ENCODE assay signal across 21 cellular contexts in the genomic region with DNA sequence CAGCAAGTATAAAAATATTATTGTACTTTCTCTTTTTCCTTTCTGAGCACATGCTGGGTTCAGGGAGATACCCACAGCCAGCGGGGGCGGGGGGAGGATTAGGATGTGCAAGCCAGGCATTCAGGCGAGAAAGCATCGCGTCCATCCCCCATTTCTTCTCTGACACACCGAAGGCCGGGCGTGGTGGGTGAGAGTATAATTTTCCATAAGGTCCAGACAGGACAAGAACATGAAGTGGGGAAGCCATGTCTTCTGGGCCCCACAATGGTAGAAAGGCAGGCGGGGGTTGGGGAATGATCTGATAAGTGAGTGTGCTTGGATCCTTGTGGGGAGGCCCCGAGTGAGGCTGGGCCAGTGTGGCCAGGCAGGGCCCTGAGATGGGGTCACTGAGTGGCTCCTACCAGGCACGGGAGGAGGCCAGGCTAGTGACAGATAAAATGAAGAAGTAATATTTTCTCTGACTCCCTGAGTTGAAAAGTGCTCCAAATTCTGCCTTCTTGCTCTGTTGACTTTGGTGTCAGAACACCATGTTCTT. TPM values are rescaled to one million over a fixed set of nuclear protein-coding genes. Genes with fewer than 3 reads are reported as not detected.
DNase-seq lines count a peak whose midpoint lies in the region; ATAC-seq and TF ChIP-seq lines count a peak whose summit lies in the region.
"Had no signal": no experiment of that assay in that cellular context is flagged by ENCODE, and none has a peak within 500 bp of the region (broad histone marks: within the 10 kb centered on the region; RNA-seq: fewer than 3 reads in every experiment).

No MANE protein-coding gene starts in this region.

- no peak for TF ChIP-seq CTCF in activated CD8-positive, alpha-beta T cell treated with anti-CD3 and anti-CD28 coated beads for 36 hours (IDR thresholded peaks at IDR 0.05)
- no peak for TF ChIP-seq CTCF in osteoblast (IDR thresholded peaks at IDR 0.05; ENCODE audit: extremely low read depth, low read depth, low read length)

- H3K36me3 ChIP-seq in osteoblast (ENCODE audit: insufficient read depth, low read length), result no peaks in the 10 kb centered on the region
- H3K36me3 ChIP-seq: esophagus squamous epithelium, gastrocnemius medialis, Peyer's patch had no signal

- no peak overlapping the region for H3K27ac ChIP-seq in osteoblast (ENCODE audit: low read depth, low read length)
- H3K27ac ChIP-seq: gastrocnemius medialis, Peyer's patch, SK-N-MC had no signal

- CTCF ChIA-PET in activated CD8-positive, alpha-beta T cell treated with anti-CD3 and anti-CD28 coated beads for 36 hours (lab: Charles Lee), result no interaction called here
- CTCF ChIA-PET in activated CD8-positive, alpha-beta T cell treated with anti-CD3 and anti-CD28 coated beads, Interleukin-2, amount 10 ng/mL, durations not matched to agents 7 days and 5 days (lab: Charles Lee), result no interaction called here

- DNase-seq in activated CD8-positive, alpha-beta T cell treated with anti-CD3 and anti-CD28 coated beads for 36 hours, result no peak
- DNase-seq in activated CD8-positive, alpha-beta T cell treated with anti-CD3 and anti-CD28 coated beads, Interleukin-2, amount 10 ng/mL, durations not matched to agents 7 days and 5 days, result no peak
- peak; percentile 19 for DNase-seq in OCI-M1 (lab: John Stamatoyannopoulos, UW)
- DNase-seq in erythroblast (lab: John Stamatoyannopoulos, UW), result peak; percentile 23 to 33
- no peak for DNase-seq in osteoblast (ENCODE audit: insufficient read length, low spot score, missing footprints)
- DNase-seq in naive thymus-derived CD8-positive, alpha-beta T cell, result no peak
- DNase-seq in amniotic stem cell (lab: John Stamatoyannopoulos, UW), result no peak
- DNase-seq: C1 segment of cervical spinal cord; effector memory CD8-positive, alpha-beta T cell; esophagus squamous epithelium; gastrocnemius medialis; mesendoderm; NCI-H1105; NCI-H510A treated with DMSO at 0.1 percent for 48 hours; Peyer's patch had no signal

- peaks cover 7% of the 10 kb centered on the region for H3K4me1 Mint-ChIP-seq in activated CD8-positive, alpha-beta T cell treated with anti-CD3 and anti-CD28 coated beads for 36 hours (ENCODE audit: low read depth)
- peaks cover 11% of the 10 kb centered on the region for H3K4me1 Mint-ChIP-seq in activated CD8-positive, alpha-beta T cell treated with anti-CD3 and anti-CD28 coated beads, Interleukin-2, amount 10 ng/mL, durations not matched to agents 7 days and 5 days (ENCODE audit: low read depth)
- H3K4me1 Mint-ChIP-seq in naive thymus-derived CD8-positive, alpha-beta T cell, result peaks cover under 1 to 25% (median 3%) of the 10 kb centered on the region in 4 donors

- H4K20me1 ChIP-seq in osteoblast (ENCODE audit: insufficient read depth, low read length), result no peaks in the 10 kb centered on the region

- intact Hi-C loops in activated CD8-positive, alpha-beta T cell treated with anti-CD3 and anti-CD28 coated beads for 36 hours (cut with micrococcal nuclease), result no loop called here

- no peak overlapping the region for H3K4me2 ChIP-seq in osteoblast (ENCODE audit: insufficient read depth, low read length)

- ATAC-seq in activated CD8-positive, alpha-beta T cell treated with anti-CD3 and anti-CD28 coated beads for 36 hours, result no peak
- no peak for ATAC-seq in activated CD8-positive, alpha-beta T cell treated with anti-CD3 and anti-CD28 coated beads, Interleukin-2, amount 10 ng/mL, durations not matched to agents 7 days and 5 days
- no peak for ATAC-seq in naive thymus-derived CD8-positive, alpha-beta T cell
- no peak for ATAC-seq in HG03025 (IDR thresholded peaks at IDR 0.05; ENCODE audit: low FRiP score, unreplicated experiment)
- ATAC-seq: activated CD4-positive, CD25-positive, alpha-beta regulatory T cell treated with anti-CD3 and anti-CD28 coated beads, Interleukin-2, amount 50 U/mL, for 24 hours; activated naive CD4-positive, alpha-beta T cell treated with anti-CD3 and anti-CD28 coated beads, Interleukin-2, amount 50 U/mL, for 72 hours; gastrocnemius medialis; sciatic nerve had no signal

- peak overlapping the region; percentile 37 for H2AFZ ChIP-seq in osteoblast (ENCODE audit: low read length)

- H3K9me3 Mint-ChIP-seq in activated CD8-positive, alpha-beta T cell treated with anti-CD3 and anti-CD28 coated beads for 36 hours, result no peaks in the 10 kb centered on the region
- H3K9me3 Mint-ChIP-seq in activated CD8-positive, alpha-beta T cell treated with anti-CD3 and anti-CD28 coated beads, Interleukin-2, amount 10 ng/mL, durations not matched to agents 7 days and 5 days (ENCODE audit: insufficient read depth), result no peaks in the 10 kb centered on the region
- no peaks in the 10 kb centered on the region for H3K9me3 Mint-ChIP-seq in naive thymus-derived CD8-positive, alpha-beta T cell
- H3K9me3 Mint-ChIP-seq: activated naive CD4-positive, alpha-beta T cell treated with anti-CD3 and anti-CD28 coated beads, Interleukin-2, amount 50 U/mL, for 72 hours; effector memory CD8-positive, alpha-beta T cell had no signal

- H3K4me1 ChIP-seq in osteoblast (ENCODE audit: insufficient read depth, low read length), result peaks cover 2% of the 10 kb centered on the region

- H3K36me3 Mint-ChIP-seq in activated CD8-positive, alpha-beta T cell treated with anti-CD3 and anti-CD28 coated beads for 36 hours (ENCODE audit: low read depth), result no peaks in the 10 kb centered on the region
- H3K36me3 Mint-ChIP-seq in activated CD8-positive, alpha-beta T cell treated with anti-CD3 and anti-CD28 coated beads, Interleukin-2, amount 10 ng/mL, durations not matched to agents 7 days and 5 days (ENCODE audit: low read depth), result no peaks in the 10 kb centered on the region
- H3K36me3 Mint-ChIP-seq in naive thymus-derived CD8-positive, alpha-beta T cell, result no peaks in the 10 kb centered on the region
- H3K36me3 Mint-ChIP-seq: activated naive CD4-positive, alpha-beta T cell treated with anti-CD3 and anti-CD28 coated beads, Interleukin-2, amount 50 U/mL, for 72 hours had no signal

- no peaks in the 10 kb centered on the region for H3K27me3 Mint-ChIP-seq in activated CD8-positive, alpha-beta T cell treated with anti-CD3 and anti-CD28 coated beads for 36 hours
- H3K27me3 Mint-ChIP-seq in activated CD8-positive, alpha-beta T cell treated with anti-CD3 and anti-CD28 coated beads, Interleukin-2, amount 10 ng/mL, durations not matched to agents 7 days and 5 days (ENCODE audit: low read depth), result peaks cover 2% of the 10 kb centered on the region
- peaks cover 0 to 2% (median 0%) of the 10 kb centered on the region in 5 donors for H3K27me3 Mint-ChIP-seq in naive thymus-derived CD8-positive, alpha-beta T cell

- H3K9me3 ChIP-seq in osteoblast (ENCODE audit: low read depth, low read length), result no peaks in the 10 kb centered on the region
- H3K9me3 ChIP-seq: esophagus squamous epithelium, gastrocnemius medialis, Peyer's patch had no signal

- H3K79me2 ChIP-seq in osteoblast (ENCODE audit: insufficient read depth, low read length), result no peaks in the 10 kb centered on the region

- POLR2A ChIA-PET in activated CD8-positive, alpha-beta T cell treated with anti-CD3 and anti-CD28 coated beads for 36 hours (lab: Charles Lee), result no interaction called here
- POLR2A ChIA-PET in activated CD8-positive, alpha-beta T cell treated with anti-CD3 and anti-CD28 coated beads, Interleukin-2, amount 10 ng/mL, durations not matched to agents 7 days and 5 days (lab: Charles Lee), result no interaction called here
- POLR2A ChIA-PET in naive thymus-derived CD8-positive, alpha-beta T cell (lab: Charles Lee), result no interaction called here

- no peak overlapping the region for H3K4me3 Mint-ChIP-seq in activated CD8-positive, alpha-beta T cell treated with anti-CD3 and anti-CD28 coated beads for 36 hours
- H3K4me3 Mint-ChIP-seq in activated CD8-positive, alpha-beta T cell treated with anti-CD3 and anti-CD28 coated beads, Interleukin-2, amount 10 ng/mL, durations not matched to agents 7 days and 5 days, result no peak overlapping the region
- H3K4me3 Mint-ChIP-seq in naive thymus-derived CD8-positive, alpha-beta T cell, result peak overlapping the region in 1 of 10 donors; percentile 28

- no peak for TF ChIP-seq POLR2A in erythroblast (IDR thresholded peaks at IDR 0.05; ENCODE audit: low read length)

- no peak overlapping the region for H3K4me3 ChIP-seq in osteoblast (ENCODE audit: insufficient read depth, low read length)
- H3K4me3 ChIP-seq: esophagus squamous epithelium, gastrocnemius medialis, Peyer's patch, SK-N-MC had no signal

- peak overlapping the region; percentile 8 for H3K27ac Mint-ChIP-seq in activated CD8-positive, alpha-beta T cell treated with anti-CD3 and anti-CD28 coated beads for 36 hours
- H3K27ac Mint-ChIP-seq in activated CD8-positive, alpha-beta T cell treated with anti-CD3 and anti-CD28 coated beads, Interleukin-2, amount 10 ng/mL, durations not matched to agents 7 days and 5 days, result no peak overlapping the region
- H3K27ac Mint-ChIP-seq in naive thymus-derived CD8-positive, alpha-beta T cell, result peak overlapping the region in 3 of 10 donors; percentile 25 to 60 (median 29)

- peaks cover 11% of the 10 kb centered on the region for H3K27me3 ChIP-seq in osteoblast (ENCODE audit: insufficient read depth, low read length)
- H3K27me3 ChIP-seq: gastrocnemius medialis, Peyer's patch had no signal

RNA-seq across cellular contexts. Expression of gene LRTM2, which starts 10.7 kb away (rescaled TPM):
- total RNA-seq in activated CD8-positive, alpha-beta T cell treated with anti-CD3 and anti-CD28 coated beads for 36 hours, result not detected
- not detected for total RNA-seq in activated CD8-positive, alpha-beta T cell treated with anti-CD3 and anti-CD28 coated beads, Interleukin-2, amount 10 ng/mL, durations not matched to agents 7 days and 5 days
- not detected in 2 replicates for total RNA-seq in osteoblast
- under 1 TPM in 1 of 2 experiments, not detected in 1; 0.13 TPM for total RNA-seq in naive thymus-derived CD8-positive, alpha-beta T cell
- not detected for polyA plus RNA-seq in naive thymus-derived CD8-positive, alpha-beta T cell
- total RNA-seq: activated naive CD4-positive, alpha-beta T cell treated with anti-CD3 and anti-CD28 coated beads, Interleukin-2, amount 50 U/mL, for 72 hours; esophagus squamous epithelium; gastrocnemius medialis; Peyer's patch; sciatic nerve; urinary bladder had no signal
- polyA plus RNA-seq: urinary bladder had no signal

Comparison
In these comparisons a context has a peak if more than half of its experiments do, and no peak if none do; other contexts are left out.
1. DNase-seq: peak in OCI-M1 (single experiment) and erythroblast (2 of 2); none in activated CD8-positive, alpha-beta T cell treated with anti-CD3 and anti-CD28 coated beads for 36 hours (single experiment), activated CD8-positive, alpha-beta T cell treated with anti-CD3 and anti-CD28 coated beads, Interleukin-2, amount 10 ng/mL, durations not matched to agents 7 days and 5 days (single experiment), osteoblast (single experiment), naive thymus-derived CD8-positive, alpha-beta T cell (0 of 10) and amniotic stem cell (single experiment).